Comparison of ENCODE assay signal across 9 cellular contexts in genomic region chr16:2039286-2040030, GRCh38. TPM values are rescaled to one million over a fixed set of nuclear protein-coding genes. Genes with fewer than 3 reads are reported as not detected.
DNase-seq lines count a peak whose midpoint lies in the region; ATAC-seq and TF ChIP-seq lines count a peak whose summit lies in the region.
"Had no signal": no experiment of that assay in that cellular context is flagged by ENCODE, and none has a peak within 500 bp of the region (broad histone marks: within the 10 kb centered on the region; RNA-seq: fewer than 3 reads in every experiment).

No MANE protein-coding gene starts in this region.

- H3K9me3 Mint-ChIP-seq in stimulated activated naive CD8-positive, alpha-beta T cell treated with anti-CD3 and anti-CD28 coated beads, Interleukin-15, amount 100 ng/mL, for 72 hours: no peaks in the 10 kb centered on the region

- no peak overlapping the region for H3K27ac Mint-ChIP-seq in stimulated activated naive CD8-positive, alpha-beta T cell treated with anti-CD3 and anti-CD28 coated beads, Interleukin-15, amount 100 ng/mL, for 72 hours

- peaks cover 27% of the 10 kb centered on the region for H3K36me3 ChIP-seq in mesodermal cell (ENCODE audit: control insufficient read depth, insufficient read depth, low read length)

- 89 to 91% methylated on average over 19 to 26 of the region's 29 CpGs for WGBS in mesodermal cell (ENCODE audit: insufficient coverage in 2 of 2), 2 experiments

- no peak for ATAC-seq in omental fat pad (ENCODE audit: low FRiP score)
- no peak for ATAC-seq in stimulated activated naive CD8-positive, alpha-beta T cell treated with anti-CD3 and anti-CD28 coated beads, Interleukin-15, amount 100 ng/mL, for 72 hours
- ATAC-seq in HG03097 (IDR thresholded peaks at IDR 0.05; ENCODE audit: low FRiP score, unreplicated experiment): no peak

- no peaks in the 10 kb centered on the region for H3K9me3 ChIP-seq in mesodermal cell (ENCODE audit: control insufficient read depth, low read length)

- DNase-seq in A172 (ENCODE audit: low spot score) (peak; percentile 48), HuH-7 (ENCODE audit: low spot score) (peak; percentile 72), dedifferentiated amniotic fluid mesenchymal stem cell (ENCODE audit: extremely low spot score) (peak; percentile 84), omental fat pad (ENCODE audit: low spot score) (no peak), GM13976 (ENCODE audit: low spot score) (no peak)
- no peak for DNase-seq in stimulated activated naive CD8-positive, alpha-beta T cell treated with anti-CD3 and anti-CD28 coated beads, Interleukin-15, amount 100 ng/mL, for 72 hours
- DNase-seq: activated CD8-positive, alpha-beta memory T cell treated with anti-CD3 and anti-CD28 coated beads, Interleukin-2, amount 50 U/mL, for 48 hours had no signal

- in situ Hi-C loops in GM13976 (cut with MboI; ENCODE audit: low sequenced_read_pairs, unreplicated experiment): no loop called here

- H3K27me3 Mint-ChIP-seq in stimulated activated naive CD8-positive, alpha-beta T cell treated with anti-CD3 and anti-CD28 coated beads, Interleukin-15, amount 100 ng/mL, for 72 hours: no peaks in the 10 kb centered on the region

- no peak overlapping the region for H3K4me3 Mint-ChIP-seq in stimulated activated naive CD8-positive, alpha-beta T cell treated with anti-CD3 and anti-CD28 coated beads, Interleukin-15, amount 100 ng/mL, for 72 hours

- H3K4me1 Mint-ChIP-seq in stimulated activated naive CD8-positive, alpha-beta T cell treated with anti-CD3 and anti-CD28 coated beads, Interleukin-15, amount 100 ng/mL, for 72 hours: no peaks in the 10 kb centered on the region

- peaks cover 29% of the 10 kb centered on the region for H3K4me1 ChIP-seq in mesodermal cell (ENCODE audit: control insufficient read depth, insufficient read depth, low read length, poor library complexity, severe bottlenecking)

- H3K27ac ChIP-seq in mesodermal cell (ENCODE audit: low read depth, low read length, severe bottlenecking): peak overlapping the region; percentile 23

- TF ChIP-seq CTCF in omental fat pad (IDR thresholded peaks at IDR 0.05) (no peak), GM13976 (IDR thresholded peaks at IDR 0.05; ENCODE audit: borderline replicate concordance, control extremely low read depth, extremely low read depth, insufficient read depth, missing control alignments) (no peak)

- no peak overlapping the region for H3K4me3 ChIP-seq in mesodermal cell (ENCODE audit: extremely low read depth, insufficient read depth, low read length, poor library complexity, severe bottlenecking)

RNA-seq across cellular contexts. Expression of gene NTHL1, which starts 8.2 kb away (rescaled TPM):
- 67.8 and 77.4 TPM in 2 replicates for total RNA-seq in A172 (2014; rRNA removed; shearing (Covaris generic))
- 28.3 TPM for polyA plus RNA-seq in mesodermal cell (2013, experiment 1 of 2)
- polyA plus RNA-seq in mesodermal cell (2013, experiment 2 of 2): 25.3 TPM
- total RNA-seq in omental fat pad: 10 to 100 TPM in 3 of 4 donors, 1 to 10 TPM in 1; 7.1 to 18.1 (median 10.9) TPM

RNA-seq across cellular contexts. Expression of gene TSC2, which starts 8.3 kb away (rescaled TPM):
- 46.3 and 47.7 TPM in 2 replicates for total RNA-seq in A172 (2014; rRNA removed; shearing (Covaris generic))
- 74.3 TPM for polyA plus RNA-seq in mesodermal cell (2013, experiment 1 of 2)
- polyA plus RNA-seq in mesodermal cell (2013, experiment 2 of 2): 65.0 TPM
- total RNA-seq in omental fat pad: 10 to 100 TPM; 30.0 to 59.4 (median 35.9) TPM

RNA-seq across cellular contexts. Expression of gene NHERF2, which starts 12.8 kb away (rescaled TPM):
- total RNA-seq in A172 (2014; rRNA removed; shearing (Covaris generic)): 124 and 154 TPM in 2 replicates
- 43.9 TPM for polyA plus RNA-seq in mesodermal cell (2013, experiment 1 of 2)
- polyA plus RNA-seq in mesodermal cell (2013, experiment 2 of 2): 36.7 TPM
- total RNA-seq in omental fat pad: 100 to 1,000 TPM in 2 of 4 donors, 10 to 100 TPM in 2; 52.8 to 166 (median 84.9) TPM

RNA-seq across cellular contexts. Expression of gene NPW, which starts 19.9 kb away (rescaled TPM):
- 0.14 TPM in 1 of 2 replicates, not detected in the other for total RNA-seq in A172 (2014; rRNA removed; shearing (Covaris generic))
- polyA plus RNA-seq in mesodermal cell (2013, experiment 1 of 2): 17.5 TPM
- polyA plus RNA-seq in mesodermal cell (2013, experiment 2 of 2): 18.2 TPM
- total RNA-seq in omental fat pad: under 1 TPM in 1 of 4 donors, not detected in 3; 0.48 TPM

RNA-seq across cellular contexts. Expression of gene ZNF598, which starts 29.8 kb away (rescaled TPM):
- total RNA-seq in A172 (2014; rRNA removed; shearing (Covaris generic)): 23.5 and 26.9 TPM in 2 replicates
- polyA plus RNA-seq in mesodermal cell (2013, experiment 1 of 2): 27.4 TPM
- 23.7 TPM for polyA plus RNA-seq in mesodermal cell (2013, experiment 2 of 2)
- total RNA-seq in omental fat pad: 10 to 100 TPM; 19.1 to 49.0 (median 24.3) TPM

Comparison
In these comparisons a context has a peak if more than half of its experiments do, and no peak if none do; other contexts are left out.
1. DNase-seq: peak in A172 (single experiment), HuH-7 (single experiment) and dedifferentiated amniotic fluid mesenchymal stem cell (single experiment); none in omental fat pad (single experiment), stimulated activated naive CD8-positive, alpha-beta T cell treated with anti-CD3 and anti-CD28 coated beads, Interleukin-15, amount 100 ng/mL, for 72 hours (0 of 2) and GM13976 (single experiment).